Comparison of ENCODE assay signal across 8 cellular contexts in genomic region chr3:189961525-189962161, GRCh38.
A peak's percentile ranks its signal among the peaks of the same experiment; 100 is the strongest.
DNase-seq lines count a peak whose midpoint lies in the region; ATAC-seq, FAIRE-seq and TF ChIP-seq lines count a peak whose summit lies in the region.

No MANE protein-coding gene starts in this region.

- H3K36me3 ChIP-seq in bronchial epithelial cell (ENCODE audit: control insufficient read depth, insufficient read depth, low read length) (no peaks in the 10 kb centered on the region), kidney epithelial cell (ENCODE audit: control insufficient read depth, insufficient read depth, low read length) (no peaks in the 10 kb centered on the region)

- H3K4me3 ChIP-seq in WI38 (ENCODE audit: low read depth, low read length) (no peak overlapping the region), bronchial epithelial cell (ENCODE audit: low read depth, low read length) (no peak overlapping the region), kidney epithelial cell (ENCODE audit: low read depth, low read length) (no peak overlapping the region)

- ATAC-seq in GM18909 (IDR thresholded peaks at IDR 0.05; ENCODE audit: poor library complexity, unreplicated experiment): peak; percentile 83
- peak; percentile 71 for ATAC-seq in HG03280 (IDR thresholded peaks at IDR 0.05; ENCODE audit: unreplicated experiment)

- H3K27me3 ChIP-seq in bronchial epithelial cell (ENCODE audit: control insufficient read depth, insufficient read depth, low read length) (no peaks in the 10 kb centered on the region), kidney epithelial cell (ENCODE audit: control insufficient read depth, insufficient read depth, low read length) (no peaks in the 10 kb centered on the region)

- TF ChIP-seq CTCF in WI38 (IDR thresholded peaks at IDR 0.05; ENCODE audit: low read depth, low read length) (peak; percentile 83), bronchial epithelial cell (IDR thresholded peaks at IDR 0.05; ENCODE audit: insufficient read depth, low read length, severe bottlenecking) (peak; percentile 82), kidney epithelial cell (IDR thresholded peaks at IDR 0.05; ENCODE audit: insufficient read depth, low read length, poor library complexity, severe bottlenecking) (peak; percentile 85)

- peak; percentile 13 for FAIRE-seq in bronchial epithelial cell (lab: Jason Lieb, UNC)

- DNase-seq in AG08396 (ENCODE audit: low spot score) (peak; percentile 77), NCI-H2227 (lab: John Stamatoyannopoulos, UW; ENCODE audit: unreplicated experiment) (peak; percentile 45), bronchial epithelial cell (ENCODE audit: low read depth) (peak; percentile 81), kidney epithelial cell (ENCODE audit: low read depth) (no peak)
- peak; percentile 80 to 81 for DNase-seq in stimulated activated CD4-positive, alpha-beta T cell treated with anti-CD3 and anti-CD28 coated beads, Interleukin-2, amount 100 ng/mL, for 24 hours
